Comparison of ENCODE assay signal across 8 cellular contexts in genomic region chr14:100246809-100247428, GRCh38. TPM values are rescaled to one million over a fixed set of nuclear protein-coding genes. Genes with fewer than 3 reads are reported as not detected.
DNase-seq lines count a peak whose midpoint lies in the region; ATAC-seq, FAIRE-seq and TF ChIP-seq lines count a peak whose summit lies in the region.

No MANE protein-coding gene starts in this region.

- no peak overlapping the region for H3K27ac ChIP-seq in WERI-Rb-1

- no peaks in the 10 kb centered on the region for H3K9me3 Mint-ChIP-seq in glutamatergic neuron (ENCODE audit: unreplicated experiment)

- peaks cover 1% of the 10 kb centered on the region for H3K27me3 Mint-ChIP-seq in glutamatergic neuron (ENCODE audit: unreplicated experiment)

- H3K9me3 ChIP-seq in WERI-Rb-1 (ENCODE audit: severe bottlenecking), result no peaks in the 10 kb centered on the region

- TF ChIP-seq CTCF in WERI-Rb-1 (IDR thresholded peaks at IDR 0.05; ENCODE audit: low read depth, low read length) (peak; percentile 53), glutamatergic neuron (IDR thresholded peaks at IDR 0.05; ENCODE audit: partially characterized antibody, unreplicated experiment) (peak; percentile 69)

- ATAC-seq in HG03135 (IDR thresholded peaks at IDR 0.05; ENCODE audit: unreplicated experiment) (no peak), HG02798 (IDR thresholded peaks at IDR 0.05; ENCODE audit: poor library complexity, unreplicated experiment) (no peak)

- peak; percentile 48 for DNase-seq in GM03348 (ENCODE audit: low spot score)
- peak; percentile 46 for DNase-seq in NCI-H2107 (lab: John Stamatoyannopoulos, UW)
- DNase-seq in WERI-Rb-1, result peak; percentile 39
- DNase-seq in glutamatergic neuron, result no peak
- DNase-seq in renal cortical epithelial cell (ENCODE audit: low read depth), result peak; percentile 68

- peak overlapping the region; percentile 49 for H3K4me3 Mint-ChIP-seq in glutamatergic neuron (ENCODE audit: unreplicated experiment)

- no peak overlapping the region for H3K27ac Mint-ChIP-seq in glutamatergic neuron (ENCODE audit: unreplicated experiment)

- peaks cover 22% of the 10 kb centered on the region for H3K4me1 Mint-ChIP-seq in glutamatergic neuron (ENCODE audit: low read depth, unreplicated experiment)

- H3K36me3 Mint-ChIP-seq in glutamatergic neuron (ENCODE audit: unreplicated experiment), result no peaks in the 10 kb centered on the region

- peak; percentile 70 for FAIRE-seq in A204.1 (lab: Jason Lieb, UNC)

- H3K27me3 ChIP-seq in WERI-Rb-1 (ENCODE audit: insufficient read depth, low read depth, severe bottlenecking), result no peaks in the 10 kb centered on the region

- H3K36me3 ChIP-seq in WERI-Rb-1, result peaks cover 30% of the 10 kb centered on the region

- no peak overlapping the region for H3K4me3 ChIP-seq in WERI-Rb-1 (ENCODE audit: low read depth, low read length)

RNA-seq across cellular contexts. Expression of gene YY1, which starts 8.0 kb away (rescaled TPM):
- 60.6 TPM for total RNA-seq in glutamatergic neuron (ENCODE audit: unreplicated experiment)
- 47.2 and 64.3 TPM in 2 replicates for total RNA-seq in renal cortical epithelial cell

RNA-seq across cellular contexts. Expression of gene SLC25A29, which starts 59.3 kb away (rescaled TPM):
- total RNA-seq in glutamatergic neuron (ENCODE audit: unreplicated experiment) (409 TPM), renal cortical epithelial cell (48.3 and 92.2 TPM in 2 replicates)
